1 cellular context compared by ENCODE assay signal in the genomic region with DNA sequence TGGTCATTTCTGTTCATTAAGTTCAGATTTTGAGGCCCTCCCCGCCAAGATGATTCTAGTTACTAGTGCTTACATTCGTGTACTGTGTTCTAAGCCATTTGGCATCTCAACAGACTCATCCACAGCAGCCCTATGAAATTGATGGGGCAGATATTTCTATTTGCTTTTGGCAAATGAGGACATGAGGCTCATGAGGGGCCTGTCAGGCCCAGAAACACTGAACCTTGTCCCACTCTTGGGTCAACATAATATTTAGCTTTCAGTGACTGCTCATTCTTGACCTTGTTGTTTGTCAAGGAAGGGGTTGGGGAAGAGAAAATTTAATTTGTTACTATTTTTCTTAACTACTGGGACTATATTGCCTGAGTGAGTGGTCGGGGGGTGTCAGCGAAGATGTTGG.
TF ChIP-seq lines count a peak whose summit lies in the region.

No MANE protein-coding gene starts in this region.

TF ChIP-seq in HepG2, 621 proteins besides CTCF, POLR2A, EP300 and RAD21 (continued from another document and continues in another):
- no peak for TF ChIP-seq MTA1 (CRISPR knock-in tag; IDR thresholded peaks at IDR 0.05; ENCODE audit: borderline replicate concordance)
- TF ChIP-seq SOX13 (IDR thresholded peaks at IDR 0.05): peak; percentile 21; the same call in 1 of the 2 replicates
- peak in 1 of 2 experiments; percentile 71; a peak in 2 of 4 replicates for TF ChIP-seq SOX13 (CRISPR knock-in tag; conservative IDR thresholded peaks at IDR 0.05 in 1 of 2, IDR thresholded peaks at IDR 0.05 in 1 of 2)
- TF ChIP-seq RBAK (CRISPR knock-in tag; IDR thresholded peaks at IDR 0.05): no peak
- peak; percentile 76 for TF ChIP-seq HDAC2 (CRISPR knock-in tag; IDR thresholded peaks at IDR 0.05)
- TF ChIP-seq JUND (CRISPR knock-in tag; IDR thresholded peaks at IDR 0.05): no peak
- peak; percentile 63 for TF ChIP-seq SAP130 (CRISPR knock-in tag; IDR thresholded peaks at IDR 0.05; ENCODE audit: low read depth)
- TF ChIP-seq, protein P1, sequence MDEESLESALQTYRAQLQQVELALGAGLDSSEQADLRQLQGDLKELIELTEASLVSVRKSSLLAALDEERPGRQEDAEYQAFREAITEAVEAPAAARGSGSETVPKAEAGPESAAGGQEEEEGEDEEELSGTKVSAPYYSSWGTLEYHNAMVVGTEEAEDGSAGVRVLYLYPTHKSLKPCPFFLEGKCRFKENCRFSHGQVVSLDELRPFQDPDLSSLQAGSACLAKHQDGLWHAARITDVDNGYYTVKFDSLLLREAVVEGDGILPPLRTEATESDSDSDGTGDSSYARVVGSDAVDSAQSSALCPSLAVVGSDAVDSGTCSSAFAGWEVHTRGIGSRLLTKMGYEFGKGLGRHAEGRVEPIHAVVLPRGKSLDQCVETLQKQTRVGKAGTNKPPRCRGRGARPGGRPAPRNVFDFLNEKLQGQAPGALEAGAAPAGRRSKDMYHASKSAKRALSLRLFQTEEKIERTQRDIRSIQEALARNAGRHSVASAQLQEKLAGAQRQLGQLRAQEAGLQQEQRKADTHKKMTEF (CRISPR knock-in tag; IDR thresholded peaks at IDR 0.05): peak; percentile 26; the same call in 1 of the 2 replicates
- TF ChIP-seq ZBTB46 (CRISPR knock-in tag; IDR thresholded peaks at IDR 0.05; ENCODE audit: borderline replicate concordance): no peak
- TF ChIP-seq EED (CRISPR knock-in tag; IDR thresholded peaks at IDR 0.05): no peak
- TF ChIP-seq SOX5 (CRISPR knock-in tag; IDR thresholded peaks at IDR 0.05; ENCODE audit: borderline replicate concordance): peak; percentile 39; the same call in 1 of the 2 replicates
- TF ChIP-seq MTA3 (CRISPR knock-in tag; IDR thresholded peaks at IDR 0.05): no peak
- TF ChIP-seq MBD4 (IDR thresholded peaks at IDR 0.05; ENCODE audit: borderline replicate concordance, low read length): no peak
- TF ChIP-seq ZBTB3 (CRISPR knock-in tag; IDR thresholded peaks at IDR 0.05; ENCODE audit: borderline replicate concordance, low read depth): no peak; the same call in 1 of the 2 replicates
- TF ChIP-seq IRF2 (CRISPR knock-in tag; IDR thresholded peaks at IDR 0.05): no peak
- TF ChIP-seq ZFP1 (CRISPR knock-in tag; IDR thresholded peaks at IDR 0.05): no peak
- TF ChIP-seq PAX8 (CRISPR knock-in tag; IDR thresholded peaks at IDR 0.05; ENCODE audit: borderline replicate concordance): no peak
- TF ChIP-seq, protein P2, sequence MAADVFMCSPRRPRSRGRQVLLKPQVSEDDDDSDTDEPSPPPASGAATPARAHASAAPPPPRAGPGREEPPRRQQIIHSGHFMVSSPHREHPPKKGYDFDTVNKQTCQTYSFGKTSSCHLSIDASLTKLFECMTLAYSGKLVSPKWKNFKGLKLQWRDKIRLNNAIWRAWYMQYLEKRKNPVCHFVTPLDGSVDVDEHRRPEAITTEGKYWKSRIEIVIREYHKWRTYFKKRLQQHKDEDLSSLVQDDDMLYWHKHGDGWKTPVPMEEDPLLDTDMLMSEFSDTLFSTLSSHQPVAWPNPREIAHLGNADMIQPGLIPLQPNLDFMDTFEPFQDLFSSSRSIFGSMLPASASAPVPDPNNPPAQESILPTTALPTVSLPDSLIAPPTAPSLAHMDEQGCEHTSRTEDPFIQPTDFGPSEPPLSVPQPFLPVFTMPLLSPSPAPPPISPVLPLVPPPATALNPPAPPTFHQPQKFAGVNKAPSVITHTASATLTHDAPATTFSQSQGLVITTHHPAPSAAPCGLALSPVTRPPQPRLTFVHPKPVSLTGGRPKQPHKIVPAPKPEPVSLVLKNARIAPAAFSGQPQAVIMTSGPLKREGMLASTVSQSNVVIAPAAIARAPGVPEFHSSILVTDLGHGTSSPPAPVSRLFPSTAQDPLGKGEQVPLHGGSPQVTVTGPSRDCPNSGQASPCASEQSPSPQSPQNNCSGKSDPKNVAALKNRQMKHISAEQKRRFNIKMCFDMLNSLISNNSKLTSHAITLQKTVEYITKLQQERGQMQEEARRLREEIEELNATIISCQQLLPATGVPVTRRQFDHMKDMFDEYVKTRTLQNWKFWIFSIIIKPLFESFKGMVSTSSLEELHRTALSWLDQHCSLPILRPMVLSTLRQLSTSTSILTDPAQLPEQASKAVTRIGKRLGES (CRISPR knock-in tag; IDR thresholded peaks at IDR 0.05; ENCODE audit: borderline replicate concordance): no peak
- TF ChIP-seq ZNF776 (CRISPR knock-in tag; IDR thresholded peaks at IDR 0.05): no peak
- TF ChIP-seq MED13 (CRISPR knock-in tag; IDR thresholded peaks at IDR 0.05): peak; percentile 58; the same call in 1 of the 2 replicates
- no peak for TF ChIP-seq ATM (IDR thresholded peaks at IDR 0.05; ENCODE audit: borderline replicate concordance)
- TF ChIP-seq ZMYM4 (CRISPR knock-in tag; IDR thresholded peaks at IDR 0.05): 0 out of 2 replicates have a peak, but pooled peaks have one; percentile 33
- no peak for TF ChIP-seq GTF2F1 (IDR thresholded peaks at IDR 0.05; ENCODE audit: low read length)
- peak; percentile 68 for TF ChIP-seq CREM (IDR thresholded peaks at IDR 0.05)
- no peak for TF ChIP-seq CREM (CRISPR knock-in tag; IDR thresholded peaks at IDR 0.05)
- no peak for TF ChIP-seq E2F5 (CRISPR knock-in tag; conservative IDR thresholded peaks at IDR 0.05)
- no peak for TF ChIP-seq MTF1 (CRISPR knock-in tag; IDR thresholded peaks at IDR 0.05)
- TF ChIP-seq ZFY (CRISPR knock-in tag; IDR thresholded peaks at IDR 0.05): peak; percentile 50; the same call in 1 of the 2 replicates
- peak; percentile 78 for TF ChIP-seq HDAC1 (CRISPR knock-in tag; IDR thresholded peaks at IDR 0.05)
- TF ChIP-seq NFE2L1 (CRISPR knock-in tag; IDR thresholded peaks at IDR 0.05; ENCODE audit: borderline replicate concordance): no peak
- no peak for TF ChIP-seq ATF7 (IDR thresholded peaks at IDR 0.05)
- TF ChIP-seq ATF7 (CRISPR knock-in tag; IDR thresholded peaks at IDR 0.05): no peak
- TF ChIP-seq SOX6 (IDR thresholded peaks at IDR 0.05): no peak
- peak; percentile 83 for TF ChIP-seq SOX6 (CRISPR knock-in tag; IDR thresholded peaks at IDR 0.05)
- TF ChIP-seq ZNF549 (CRISPR knock-in tag; IDR thresholded peaks at IDR 0.05): no peak
- TF ChIP-seq MED8 (CRISPR knock-in tag; IDR thresholded peaks at IDR 0.05; ENCODE audit: insufficient replicate concordance): no peak
- no peak for TF ChIP-seq ZNF17 (CRISPR knock-in tag; IDR thresholded peaks at IDR 0.05)
- no peak for TF ChIP-seq ZNF292 (CRISPR knock-in tag; IDR thresholded peaks at IDR 0.05; ENCODE audit: borderline replicate concordance, low read depth)
- TF ChIP-seq, protein P3, sequence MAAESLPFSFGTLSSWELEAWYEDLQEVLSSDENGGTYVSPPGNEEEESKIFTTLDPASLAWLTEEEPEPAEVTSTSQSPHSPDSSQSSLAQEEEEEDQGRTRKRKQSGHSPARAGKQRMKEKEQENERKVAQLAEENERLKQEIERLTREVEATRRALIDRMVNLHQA (CRISPR knock-in tag; IDR thresholded peaks at IDR 0.05): no peak
- no peak for TF ChIP-seq KDM2A (CRISPR knock-in tag; IDR thresholded peaks at IDR 0.05; ENCODE audit: borderline replicate concordance, low read depth)
- no peak for TF ChIP-seq CCAR2 (optimal IDR thresholded peaks at IDR 0.05; ENCODE audit: low read depth, low read length)
- TF ChIP-seq REXO4 (CRISPR knock-in tag; IDR thresholded peaks at IDR 0.05; ENCODE audit: borderline replicate concordance): no peak
- no peak for TF ChIP-seq ZBTB21 (CRISPR knock-in tag; IDR thresholded peaks at IDR 0.05)
- TF ChIP-seq TCF7 (IDR thresholded peaks at IDR 0.05; ENCODE audit: low read depth): no peak
- no peak for TF ChIP-seq NFE2L2 (IDR thresholded peaks at IDR 0.05; ENCODE audit: low read length)
- TF ChIP-seq FOXP1 (IDR thresholded peaks at IDR 0.05): no peak
- TF ChIP-seq FOXP1 (CRISPR knock-in tag; IDR thresholded peaks at IDR 0.05): peak; percentile 67; the same call in 1 of the 2 replicates
- TF ChIP-seq AGO2 (optimal IDR thresholded peaks at IDR 0.05; ENCODE audit: low read depth, low read length): no peak
- TF ChIP-seq, protein P4, sequence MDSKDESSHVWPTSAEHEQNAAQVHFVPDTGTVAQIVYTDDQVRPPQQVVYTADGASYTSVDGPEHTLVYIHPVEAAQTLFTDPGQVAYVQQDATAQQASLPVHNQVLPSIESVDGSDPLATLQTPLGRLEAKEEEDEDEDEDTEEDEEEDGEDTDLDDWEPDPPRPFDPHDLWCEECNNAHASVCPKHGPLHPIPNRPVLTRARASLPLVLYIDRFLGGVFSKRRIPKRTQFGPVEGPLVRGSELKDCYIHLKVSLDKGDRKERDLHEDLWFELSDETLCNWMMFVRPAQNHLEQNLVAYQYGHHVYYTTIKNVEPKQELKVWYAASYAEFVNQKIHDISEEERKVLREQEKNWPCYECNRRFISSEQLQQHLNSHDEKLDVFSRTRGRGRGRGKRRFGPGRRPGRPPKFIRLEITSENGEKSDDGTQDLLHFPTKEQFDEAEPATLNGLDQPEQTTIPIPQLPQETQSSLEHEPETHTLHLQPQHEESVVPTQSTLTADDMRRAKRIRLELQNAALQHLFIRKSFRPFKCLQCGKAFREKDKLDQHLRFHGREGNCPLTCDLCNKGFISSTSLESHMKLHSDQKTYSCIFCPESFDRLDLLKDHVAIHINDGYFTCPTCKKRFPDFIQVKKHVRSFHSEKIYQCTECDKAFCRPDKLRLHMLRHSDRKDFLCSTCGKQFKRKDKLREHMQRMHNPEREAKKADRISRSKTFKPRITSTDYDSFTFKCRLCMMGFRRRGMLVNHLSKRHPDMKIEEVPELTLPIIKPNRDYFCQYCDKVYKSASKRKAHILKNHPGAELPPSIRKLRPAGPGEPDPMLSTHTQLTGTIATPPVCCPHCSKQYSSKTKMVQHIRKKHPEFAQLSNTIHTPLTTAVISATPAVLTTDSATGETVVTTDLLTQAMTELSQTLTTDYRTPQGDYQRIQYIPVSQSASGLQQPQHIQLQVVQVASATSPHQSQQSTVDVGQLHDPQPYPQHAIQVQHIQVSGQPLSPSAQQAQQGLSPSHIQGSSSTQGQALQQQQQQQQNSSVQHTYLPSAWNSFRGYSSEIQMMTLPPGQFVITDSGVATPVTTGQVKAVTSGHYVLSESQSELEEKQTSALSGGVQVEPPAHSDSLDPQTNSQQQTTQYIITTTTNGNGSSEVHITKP (CRISPR knock-in tag; IDR thresholded peaks at IDR 0.05; ENCODE audit: low read depth): no peak
- no peak for TF ChIP-seq SMARCC2 (IDR thresholded peaks at IDR 0.05)
- no peak for TF ChIP-seq CBX5 (CRISPR knock-in tag; IDR thresholded peaks at IDR 0.05; ENCODE audit: borderline replicate concordance)
- no peak for TF ChIP-seq ZNF737 (CRISPR knock-in tag; IDR thresholded peaks at IDR 0.05; ENCODE audit: borderline replicate concordance)
- TF ChIP-seq ZMYM3 (CRISPR knock-in tag; IDR thresholded peaks at IDR 0.05): no peak
- TF ChIP-seq ELF4 (CRISPR knock-in tag; IDR thresholded peaks at IDR 0.05; ENCODE audit: borderline replicate concordance): peak; percentile 44; the same call in 1 of the 2 replicates
- TF ChIP-seq ZSCAN30 (CRISPR knock-in tag; IDR thresholded peaks at IDR 0.05): no peak
- TF ChIP-seq ZNF740 (CRISPR knock-in tag; IDR thresholded peaks at IDR 0.05): no peak
- TF ChIP-seq ZNF562 (CRISPR knock-in tag; IDR thresholded peaks at IDR 0.05; ENCODE audit: borderline replicate concordance): no peak
- TF ChIP-seq ZNF143 (CRISPR knock-in tag; IDR thresholded peaks at IDR 0.05): no peak
- no peak for TF ChIP-seq TAF1 (CRISPR knock-in tag; IDR thresholded peaks at IDR 0.05)
- TF ChIP-seq ZNF468 (CRISPR knock-in tag; IDR thresholded peaks at IDR 0.05): no peak
- TF ChIP-seq TBX3 (IDR thresholded peaks at IDR 0.05; ENCODE audit: borderline replicate concordance): no peak
- no peak for TF ChIP-seq TP53 (CRISPR knock-in tag; conservative IDR thresholded peaks at IDR 0.05)
- TF ChIP-seq, protein P5, sequence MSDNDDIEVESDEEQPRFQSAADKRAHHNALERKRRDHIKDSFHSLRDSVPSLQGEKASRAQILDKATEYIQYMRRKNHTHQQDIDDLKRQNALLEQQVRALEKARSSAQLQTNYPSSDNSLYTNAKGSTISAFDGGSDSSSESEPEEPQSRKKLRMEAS (IDR thresholded peaks at IDR 0.05): 0 out of 2 replicates have a peak, but pooled peaks have one; percentile 46
- TF ChIP-seq, protein P6, sequence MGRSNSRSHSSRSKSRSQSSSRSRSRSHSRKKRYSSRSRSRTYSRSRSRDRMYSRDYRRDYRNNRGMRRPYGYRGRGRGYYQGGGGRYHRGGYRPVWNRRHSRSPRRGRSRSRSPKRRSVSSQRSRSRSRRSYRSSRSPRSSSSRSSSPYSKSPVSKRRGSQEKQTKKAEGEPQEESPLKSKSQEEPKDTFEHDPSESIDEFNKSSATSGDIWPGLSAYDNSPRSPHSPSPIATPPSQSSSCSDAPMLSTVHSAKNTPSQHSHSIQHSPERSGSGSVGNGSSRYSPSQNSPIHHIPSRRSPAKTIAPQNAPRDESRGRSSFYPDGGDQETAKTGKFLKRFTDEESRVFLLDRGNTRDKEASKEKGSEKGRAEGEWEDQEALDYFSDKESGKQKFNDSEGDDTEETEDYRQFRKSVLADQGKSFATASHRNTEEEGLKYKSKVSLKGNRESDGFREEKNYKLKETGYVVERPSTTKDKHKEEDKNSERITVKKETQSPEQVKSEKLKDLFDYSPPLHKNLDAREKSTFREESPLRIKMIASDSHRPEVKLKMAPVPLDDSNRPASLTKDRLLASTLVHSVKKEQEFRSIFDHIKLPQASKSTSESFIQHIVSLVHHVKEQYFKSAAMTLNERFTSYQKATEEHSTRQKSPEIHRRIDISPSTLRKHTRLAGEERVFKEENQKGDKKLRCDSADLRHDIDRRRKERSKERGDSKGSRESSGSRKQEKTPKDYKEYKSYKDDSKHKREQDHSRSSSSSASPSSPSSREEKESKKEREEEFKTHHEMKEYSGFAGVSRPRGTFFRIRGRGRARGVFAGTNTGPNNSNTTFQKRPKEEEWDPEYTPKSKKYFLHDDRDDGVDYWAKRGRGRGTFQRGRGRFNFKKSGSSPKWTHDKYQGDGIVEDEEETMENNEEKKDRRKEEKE (IDR thresholded peaks at IDR 0.05): no peak
